In the genomic region with DNA sequence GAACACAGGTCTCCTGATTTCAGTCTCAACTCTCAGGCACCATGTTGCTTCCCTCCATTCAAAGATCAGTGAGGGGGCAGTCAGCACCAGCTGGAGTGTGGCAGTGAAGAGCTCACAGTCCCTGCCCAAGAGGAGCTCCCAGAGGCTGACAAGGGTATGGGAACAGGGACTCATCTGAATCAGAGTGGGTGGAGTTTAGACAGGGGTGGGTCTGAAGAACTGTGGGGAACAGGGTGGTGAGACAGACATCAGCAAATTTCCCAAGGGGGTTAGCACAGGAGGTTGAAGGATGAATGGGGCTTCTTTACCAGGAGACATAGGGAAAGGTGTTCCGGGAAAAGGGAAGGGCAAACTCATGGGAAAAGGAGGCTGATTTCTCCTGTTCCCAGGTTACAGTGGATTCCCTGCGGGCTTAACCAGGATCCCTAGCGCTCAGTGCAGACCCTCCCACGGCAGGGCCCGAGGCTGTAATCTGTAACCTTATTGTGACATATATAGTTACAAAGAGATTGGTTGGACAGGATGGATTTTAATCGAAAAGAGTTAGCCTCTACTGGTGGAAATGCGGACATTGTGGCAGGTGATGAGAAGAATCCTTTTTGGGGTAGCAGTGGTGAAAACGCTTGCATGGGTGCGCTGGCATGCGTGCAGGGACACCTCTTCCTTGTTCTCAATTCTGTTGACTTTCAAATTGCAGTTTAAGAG, we compare ENCODE assay signal across 1 cellular context.
TF ChIP-seq lines count a peak whose summit lies in the region.

No MANE protein-coding gene starts in this region.

TF ChIP-seq in GM23338, 12 proteins besides CTCF, POLR2A, EP300 and RAD21 (continued from another document):
- TF ChIP-seq ZNF462 (CRISPR knock-in tag; IDR thresholded peaks at IDR 0.05): no peak
- no peak for TF ChIP-seq JUNB (IDR thresholded peaks at IDR 0.05; ENCODE audit: unreplicated experiment)
- TF ChIP-seq CREB1 (CRISPR knock-in tag; IDR thresholded peaks at IDR 0.05; ENCODE audit: low read depth): no peak
- TF ChIP-seq NANOG (IDR thresholded peaks at IDR 0.05; ENCODE audit: borderline replicate concordance): no peak
- no peak for TF ChIP-seq EZH2phosphoT487 (IDR thresholded peaks at IDR 0.05; ENCODE audit: unreplicated experiment)
- no peak for TF ChIP-seq ETS1 (IDR thresholded peaks at IDR 0.05)
- TF ChIP-seq POLR2AphosphoS5 (IDR thresholded peaks at IDR 0.05; ENCODE audit: low read depth): no peak
